In genomic region chr1:101485712-101486111, GRCh38 we compare ENCODE assay signal across 21 cellular contexts.
"Had no signal": no experiment of that assay in that cellular context is flagged by ENCODE, and none has a peak within 500 bp of the region (broad histone marks: within the 10 kb centered on the region; RNA-seq: fewer than 3 reads in every experiment).

No MANE protein-coding gene starts in this region.

- H3K4me1 Mint-ChIP-seq: activated CD4-positive, alpha-beta memory T cell treated with anti-CD3 and anti-CD28 coated beads, Interleukin-2, amount 10 ng/mL, durations not matched to agents 7 days and 5 days; activated CD4-positive, alpha-beta T cell treated with anti-CD3 and anti-CD28 coated beads, Interleukin-2, amount 10 ng/mL, durations not matched to agents 7 days and 5 days; activated T-helper 17 cell treated with anti-CD3 and anti-CD28 coated beads, Interleukin-2, amount 50 U/mL, for 72 hours; central memory CD8-positive, alpha-beta T cell had no signal

- DNase-seq: activated CD4-positive, alpha-beta memory T cell treated with anti-CD3 and anti-CD28 coated beads, Interleukin-2, amount 10 ng/mL, durations not matched to agents 7 days and 5 days; activated CD4-positive, alpha-beta T cell treated with anti-CD3 and anti-CD28 coated beads, Interleukin-2, amount 10 ng/mL, durations not matched to agents 7 days and 5 days; activated CD4-positive, CD25-positive, alpha-beta regulatory T cell; activated gamma-delta T cell; activated naive CD4-positive, alpha-beta T cell treated with anti-CD3 and anti-CD28 coated beads for 36 hours; activated T-cell treated with anti-CD3 and anti-CD28 coated beads for 4 hours; activated T-cell treated with anti-CD3 and anti-CD28 coated beads, Interleukin-2, amount 50 U/mL, for 48 hours; amygdala; Karpas-422; NCI-H1694; NCI-H2029; NCI-H2107; NCI-H446; NK-92 treated with Interleukin-12 subunit alpha and Interleukin-12 subunit beta, amount 100 ng/mL, for 24 hours; SHP77; T-helper 1 cell had no signal

- H3K9me3 Mint-ChIP-seq: central memory CD8-positive, alpha-beta T cell had no signal

- H3K4me3 Mint-ChIP-seq: activated CD4-positive, alpha-beta memory T cell treated with anti-CD3 and anti-CD28 coated beads, Interleukin-2, amount 10 ng/mL, durations not matched to agents 7 days and 5 days; activated CD4-positive, alpha-beta T cell treated with anti-CD3 and anti-CD28 coated beads, Interleukin-2, amount 10 ng/mL, durations not matched to agents 7 days and 5 days; activated naive CD4-positive, alpha-beta T cell treated with anti-CD3 and anti-CD28 coated beads for 36 hours; activated naive CD8-positive, alpha-beta T cell; activated T-helper 17 cell treated with anti-CD3 and anti-CD28 coated beads, Interleukin-2, amount 50 U/mL, for 72 hours; brain; central memory CD8-positive, alpha-beta T cell had no signal

- H3K36me3 Mint-ChIP-seq: brain had no signal

- ATAC-seq: activated T-helper 17 cell treated with anti-CD3 and anti-CD28 coated beads, Interleukin-2, amount 50 U/mL, for 72 hours; K562 had no signal

- H3K27ac Mint-ChIP-seq: activated CD4-positive, alpha-beta memory T cell treated with anti-CD3 and anti-CD28 coated beads, Interleukin-2, amount 10 ng/mL, durations not matched to agents 7 days and 5 days; activated CD4-positive, alpha-beta T cell treated with anti-CD3 and anti-CD28 coated beads, Interleukin-2, amount 10 ng/mL, durations not matched to agents 7 days and 5 days; activated naive CD4-positive, alpha-beta T cell treated with anti-CD3 and anti-CD28 coated beads for 36 hours; activated naive CD8-positive, alpha-beta T cell; activated T-helper 17 cell treated with anti-CD3 and anti-CD28 coated beads, Interleukin-2, amount 50 U/mL, for 72 hours had no signal

- H3K27me3 Mint-ChIP-seq: activated naive CD8-positive, alpha-beta T cell; activated T-helper 17 cell treated with anti-CD3 and anti-CD28 coated beads, Interleukin-2, amount 50 U/mL, for 72 hours had no signal
